Comparison of ENCODE assay signal across 8 cellular contexts in genomic region chr9:63342528-63342927, GRCh38.
DNase-seq lines count a peak whose midpoint lies in the region; ATAC-seq, FAIRE-seq and TF ChIP-seq lines count a peak whose summit lies in the region.
"Not testable (repeated sequence)": the region's sequence is repeated elsewhere in the genome, so short reads cannot be mapped to it uniquely, and the experiment has no call there.

No MANE protein-coding gene starts in this region.

- TF ChIP-seq POLR2A in heart left ventricle (IDR thresholded peaks at IDR 0.05); spleen (IDR thresholded peaks at IDR 0.05): not testable (repeated sequence)

- WGBS in heart left ventricle, 4 donors: 43 to 100% (median 56%) methylated on average over 2 of the region's 4 CpGs
- WGBS in spleen, 5 donors: 13 to 48% (median 19%) methylated on average over 1 to 2 of the region's 4 CpGs

- not testable (repeated sequence) for TF ChIP-seq CTCF in astrocyte (IDR thresholded peaks at IDR 0.05; ENCODE audit: insufficient read depth, low read depth, low read length); endothelial cell (IDR thresholded peaks at IDR 0.05; ENCODE audit: unreplicated experiment); heart left ventricle (IDR thresholded peaks at IDR 0.05); spleen (IDR thresholded peaks at IDR 0.05 in 8 of 11, conservative IDR thresholded peaks at IDR 0.05 in 3 of 11)

- intact Hi-C loops in heart left ventricle (cut with DNase I); spleen (cut with DNase I; ENCODE audit: low total_unique reads): not testable (repeated sequence)

- not testable (repeated sequence) for H3K4me3 ChIP-seq in astrocyte (ENCODE audit: insufficient read depth, low read depth, low read length); heart left ventricle; spleen

- H3K4me2 ChIP-seq in astrocyte (ENCODE audit: low read length): peak overlapping the region; percentile 36

- H3K27me3 ChIP-seq in astrocyte (ENCODE audit: insufficient read depth, low read length); heart left ventricle; spleen (replicated peaks in 1 of 7): not testable (repeated sequence)

- H3K4me1 Mint-ChIP-seq in astrocyte (ENCODE audit: low read depth, unreplicated experiment) (peaks cover 11% of the 10 kb centered on the region), endothelial cell (ENCODE audit: unreplicated experiment) (peaks cover 14% of the 10 kb centered on the region)

- in situ Hi-C loops in KBM-7 (cut with MboI; ENCODE audit: low pct_unique_long_range_greater_than_20kb, low sequenced_read_pairs); SK-MEL-5 (cut with HindIII; ENCODE audit: low pct_unique_long_range_greater_than_20kb, low sequenced_read_pairs): not testable (repeated sequence)

- not testable (repeated sequence) for FAIRE-seq in astrocyte (lab: Jason Lieb, UNC)

- peak; percentile 66 for DNase-seq in EH (ENCODE audit: low read depth)
- DNase-seq in KBM-7: peak; percentile 92
- peak; percentile 7 for DNase-seq in SK-MEL-5 (ENCODE audit: low read depth, low spot score)
- DNase-seq in astrocyte (ENCODE audit: low read depth): peak; percentile 2
- peak; percentile 55 for DNase-seq in endothelial cell (ENCODE audit: low spot score)
- DNase-seq in heart left ventricle: peak in 4 of 5 donors; percentile 31 to 59 (median 40)
- DNase-seq in lung microvascular endothelial cell (ENCODE audit: low read depth in 2 of 2): peak; percentile 85 to 95
- DNase-seq in spleen: peak; percentile 29

- H3K36me3 ChIP-seq in astrocyte (ENCODE audit: insufficient read depth, low read length); heart left ventricle; spleen: not testable (repeated sequence)

- not testable (repeated sequence) for H3K9me3 ChIP-seq in astrocyte (ENCODE audit: insufficient read depth, low read depth, low read length); heart left ventricle; spleen

- H3K27me3 Mint-ChIP-seq in astrocyte (ENCODE audit: low read depth, unreplicated experiment); endothelial cell (ENCODE audit: unreplicated experiment): not testable (repeated sequence)

- not testable (repeated sequence) for H3K79me2 ChIP-seq in astrocyte (ENCODE audit: insufficient read depth, low read length)

- not testable (repeated sequence) for H3K4me1 ChIP-seq in astrocyte (ENCODE audit: insufficient read depth, low read length)
- H3K4me1 ChIP-seq in heart left ventricle (peaks cover 0 to 13% (median 6%) of the 10 kb centered on the region in 12 donors), spleen (peaks cover 4 to 25% (median 10%) of the 10 kb centered on the region in 6 donors)

- not testable (repeated sequence) for H3K9me3 Mint-ChIP-seq in astrocyte (ENCODE audit: unreplicated experiment); endothelial cell (ENCODE audit: unreplicated experiment)

- H3K36me3 Mint-ChIP-seq in astrocyte (ENCODE audit: low read depth, unreplicated experiment); endothelial cell (ENCODE audit: low read depth, unreplicated experiment): not testable (repeated sequence)

- not testable (repeated sequence) for H2AFZ ChIP-seq in astrocyte (ENCODE audit: low read depth, low read length)

- not testable (repeated sequence) for H4K20me1 ChIP-seq in astrocyte (ENCODE audit: insufficient read depth, low read length)

- H3K27ac Mint-ChIP-seq in astrocyte (ENCODE audit: unreplicated experiment): peak overlapping the region; percentile 98
- H3K27ac Mint-ChIP-seq in endothelial cell (ENCODE audit: unreplicated experiment): peak overlapping the region; percentile 52

- H3K4me3 Mint-ChIP-seq in astrocyte (ENCODE audit: unreplicated experiment); endothelial cell (ENCODE audit: unreplicated experiment): not testable (repeated sequence)

- not testable (repeated sequence) for ATAC-seq in heart left ventricle

- peak overlapping the region; percentile 72 for H3K27ac ChIP-seq in astrocyte (ENCODE audit: low read depth, low read length)
- H3K27ac ChIP-seq in heart left ventricle, spleen: not testable (repeated sequence)

- H3K9ac ChIP-seq in astrocyte (ENCODE audit: low read length): not testable (repeated sequence)

Comparison
In these comparisons a context has a peak if more than half of its experiments do, and no peak if none do; other contexts are left out.
1. DNase-seq: peak in every context shown above with its lines; median percentile 92 in KBM-7; 90 in lung microvascular endothelial cell; 66 in EH; 55 in endothelial cell; 40 in heart left ventricle; 29 in spleen; 7 in SK-MEL-5; 2 in astrocyte.